12 cellular contexts compared by ENCODE assay signal in genomic region chr3:40800343-40800742, GRCh38.
DNase-seq lines count a peak whose midpoint lies in the region; ATAC-seq and TF ChIP-seq lines count a peak whose summit lies in the region.
"Had no signal": no experiment of that assay in that cellular context is flagged by ENCODE, and none has a peak within 500 bp of the region (broad histone marks: within the 10 kb centered on the region; RNA-seq: fewer than 3 reads in every experiment).

No MANE protein-coding gene starts in this region.

- intact Hi-C loops in PC-9 (cut with micrococcal nuclease; ENCODE audit: unreplicated experiment) = loop anchor here (1.0 kb wide), 1 partner anchor 171 kb away; no protein-coding TSS in a partner anchor
- intact Hi-C loops in CD8-positive, alpha-beta T cell (cut with DNase I, micrococcal nuclease) = no loop called here

- H3K9ac ChIP-seq in Karpas-422 (ENCODE audit: low read length) = no peak overlapping the region

- H3K36me3 Mint-ChIP-seq in CD8-positive, alpha-beta T cell = no peaks in the 10 kb centered on the region

- H3F3A ChIP-seq in PC-9 (ENCODE audit: insufficient read depth, low read depth) = peaks cover 20% of the 10 kb centered on the region

- H4K20me1 ChIP-seq in PC-9 (ENCODE audit: insufficient read depth) (no peaks in the 10 kb centered on the region), Karpas-422 (ENCODE audit: insufficient read depth, low read depth, low read length) (no peaks in the 10 kb centered on the region)

- ATAC-seq in CD8-positive, alpha-beta T cell = no peak
- ATAC-seq: GM12878 had no signal

- no peaks in the 10 kb centered on the region for H3K27me3 ChIP-seq in PC-9 (ENCODE audit: insufficient read depth, low read depth)
- H3K27me3 ChIP-seq in Karpas-422 (ENCODE audit: low read length) = no peaks in the 10 kb centered on the region
- H3K27me3 ChIP-seq in CD8-positive, alpha-beta T cell (ENCODE audit: insufficient read depth, low read length) = no peaks in the 10 kb centered on the region
- H3K27me3 ChIP-seq: ascending aorta, testis had no signal

- no peak overlapping the region for H2AFZ ChIP-seq in PC-9
- H2AFZ ChIP-seq in Karpas-422 (ENCODE audit: low read length) = no peak overlapping the region

- H3K9me3 Mint-ChIP-seq in CD8-positive, alpha-beta T cell = peaks cover 11% of the 10 kb centered on the region

- H3K27ac Mint-ChIP-seq in CD8-positive, alpha-beta T cell = no peak overlapping the region

- H3K36me3 ChIP-seq in PC-9 (ENCODE audit: low read depth) = no peaks in the 10 kb centered on the region
- H3K36me3 ChIP-seq in Karpas-422 (ENCODE audit: insufficient read depth, low read length) = no peaks in the 10 kb centered on the region
- no peaks in the 10 kb centered on the region for H3K36me3 ChIP-seq in CD8-positive, alpha-beta T cell (ENCODE audit: insufficient read depth, low read length)
- H3K36me3 ChIP-seq: ascending aorta had no signal

- no peak overlapping the region for H3K4me3 Mint-ChIP-seq in CD8-positive, alpha-beta T cell
- H3K4me3 Mint-ChIP-seq: nephron had no signal

- DNase-seq in ELR (ENCODE audit: low read depth) (peak; percentile 84), PC-9 (peak; percentile 71 to 92), fibroblast of mammary gland (ENCODE audit: low read depth) (peak; percentile 97), pulmonary artery endothelial cell (ENCODE audit: low read depth, low spot score) (peak; percentile 29), Karpas-422 (no peak), GM19240 (ENCODE audit: insufficient read length, low spot score) (no peak), cerebellar nuclear complex (lab: John Stamatoyannopoulos, UW) (no peak)
- DNase-seq in CD8-positive, alpha-beta T cell = no peak
- DNase-seq: testis had no signal

- POLR2A ChIA-PET in PC-9 (lab: Charles Lee; ENCODE audit: unreplicated experiment) = interaction anchor here (0.6 kb wide), 1 partner anchor 317 kb away, joined by 5 read pairs; no protein-coding TSS in a partner anchor
- POLR2A ChIA-PET in CD8-positive, alpha-beta T cell (lab: Charles Lee) = no interaction called here

- H3K4me3 ChIP-seq in PC-9 = no peak overlapping the region
- no peak overlapping the region for H3K4me3 ChIP-seq in fibroblast of mammary gland (ENCODE audit: control insufficient read depth, low read depth, low read length)
- H3K4me3 ChIP-seq in Karpas-422 (ENCODE audit: low read length) = no peak overlapping the region
- H3K4me3 ChIP-seq in CD8-positive, alpha-beta T cell (ENCODE audit: low read depth, low read length) = no peak overlapping the region
- H3K4me3 ChIP-seq: ascending aorta, GM12878, testis had no signal

- H3K9me2 ChIP-seq in PC-9 (ENCODE audit: insufficient read depth) (no peaks in the 10 kb centered on the region), Karpas-422 (replicated peaks; ENCODE audit: insufficient read depth, low read length) (no peaks in the 10 kb centered on the region)

- peak overlapping the region; percentile 77 for H3K27ac ChIP-seq in PC-9
- no peak overlapping the region for H3K27ac ChIP-seq in Karpas-422 (ENCODE audit: low read length)
- H3K27ac ChIP-seq in CD8-positive, alpha-beta T cell (ENCODE audit: low read depth, low read length) = no peak overlapping the region
- H3K27ac ChIP-seq: ascending aorta, testis had no signal

- TF ChIP-seq CTCF in PC-9 (conservative IDR thresholded peaks at IDR 0.05) (no peak), fibroblast of mammary gland (conservative IDR thresholded peaks at IDR 0.05; ENCODE audit: control insufficient read depth, insufficient read depth, low read depth, low read length) (no peak)
- no peak for TF ChIP-seq CTCF in CD8-positive, alpha-beta T cell (IDR thresholded peaks at IDR 0.05)

- no peaks in the 10 kb centered on the region for H3K4me1 Mint-ChIP-seq in CD8-positive, alpha-beta T cell (ENCODE audit: low read depth)
- H3K4me1 Mint-ChIP-seq: nephron had no signal

- H3K9me3 ChIP-seq in PC-9 (ENCODE audit: insufficient read depth, low read depth) = 0 out of 2 replicates have a peak, but pooled peaks cover 3% of the 10 kb centered on the region
- H3K9me3 ChIP-seq in Karpas-422 (ENCODE audit: low read length) = no peaks in the 10 kb centered on the region
- H3K9me3 ChIP-seq in CD8-positive, alpha-beta T cell (ENCODE audit: low read length) = no peaks in the 10 kb centered on the region
- H3K9me3 ChIP-seq: testis had no signal

- H3K4me1 ChIP-seq in PC-9 (replicated peaks; ENCODE audit: insufficient read depth) (peaks cover 21% of the 10 kb centered on the region), Karpas-422 (ENCODE audit: low read length) (no peaks in the 10 kb centered on the region)
- no peaks in the 10 kb centered on the region for H3K4me1 ChIP-seq in CD8-positive, alpha-beta T cell (ENCODE audit: insufficient read depth, low read length)
- H3K4me1 ChIP-seq: ascending aorta, testis had no signal

- H3K4me2 ChIP-seq in PC-9 (peak overlapping the region; percentile 68), Karpas-422 (ENCODE audit: low read depth, low read length, poor library complexity, severe bottlenecking) (no peak overlapping the region)

- no TSS peak for BruUV-seq in PC-9 (replicated peaks; lab: Mats Ljungman, UMichigan)

- peaks cover 24% of the 10 kb centered on the region for H3K27me3 Mint-ChIP-seq in CD8-positive, alpha-beta T cell (ENCODE audit: low read depth)

- CTCF ChIA-PET in PC-9 (lab: Charles Lee) = no interaction called here
- CTCF ChIA-PET in CD8-positive, alpha-beta T cell (lab: Charles Lee) = no interaction called here

- H3K79me2 ChIP-seq in PC-9 (ENCODE audit: low read depth) (no peaks in the 10 kb centered on the region), Karpas-422 (ENCODE audit: low read length) (no peaks in the 10 kb centered on the region)

Comparison
In these comparisons a context has a peak if more than half of its experiments do, and no peak if none do; other contexts are left out.
1. DNase-seq: peak in ELR (single experiment), PC-9 (2 of 2), fibroblast of mammary gland (single experiment) and pulmonary artery endothelial cell (single experiment); none in Karpas-422 (single experiment), GM19240 (single experiment), cerebellar nuclear complex (0 of 2) and CD8-positive, alpha-beta T cell (0 of 7).